In the genomic region with DNA sequence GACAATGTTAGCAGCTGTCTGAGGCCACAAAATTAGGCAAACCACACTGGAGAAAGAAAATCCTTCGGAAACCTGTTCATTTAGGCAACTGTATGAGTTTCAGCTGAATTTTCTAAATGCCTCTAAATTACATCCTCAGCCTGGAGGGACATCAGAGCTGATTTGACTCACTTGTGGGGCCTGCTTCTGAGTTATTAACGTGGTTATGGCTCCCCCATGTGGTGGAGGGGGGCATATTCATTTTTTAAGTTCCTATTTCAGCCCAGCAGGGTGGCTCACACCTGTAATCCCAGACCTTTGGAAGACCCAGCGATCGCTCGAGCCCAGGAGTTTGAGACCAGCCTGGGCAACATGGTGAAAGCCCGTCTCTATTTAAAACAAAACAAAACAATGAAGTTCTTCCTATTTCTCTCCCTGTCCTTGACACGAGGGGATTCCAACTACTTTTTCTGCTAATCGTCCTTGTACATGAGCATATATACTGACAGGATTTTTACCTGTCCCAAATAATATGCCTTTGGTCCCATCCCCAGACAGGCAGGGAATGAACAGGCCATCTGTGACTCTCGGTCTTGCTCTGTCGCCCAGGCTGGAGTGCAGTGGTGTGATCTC, we compare ENCODE assay signal across 8 cellular contexts. TPM values are rescaled to one million over a fixed set of nuclear protein-coding genes. Genes with fewer than 3 reads are reported as not detected.
DNase-seq lines count a peak whose midpoint lies in the region; ATAC-seq and TF ChIP-seq lines count a peak whose summit lies in the region.

No MANE protein-coding gene starts in this region.

- no peak overlapping the region for H3K4me3 ChIP-seq in DND-41 (ENCODE audit: low read depth in 1 of 2, low read length in 2 of 2)
- no peak overlapping the region for H3K4me3 ChIP-seq in fibroblast of pulmonary artery (replicated peaks; ENCODE audit: low read depth, low read length)
- H3K4me3 ChIP-seq in neuronal stem cell (ENCODE audit: low read length in 2 of 2) = no peak overlapping the region
- H3K4me3 ChIP-seq in suprapubic skin = no peak overlapping the region

- H3K79me1 ChIP-seq in neuronal stem cell (ENCODE audit: low read depth, low read length) = peaks cover under 1% of the 10 kb centered on the region

- ATAC-seq in DND-41 (ENCODE audit: insufficient read depth, low read depth) (peak; percentile 89), HG03280 (IDR thresholded peaks at IDR 0.05; ENCODE audit: unreplicated experiment) (no peak)

- H3K4me1 ChIP-seq in DND-41 (ENCODE audit: insufficient read depth, low read length) = no peaks in the 10 kb centered on the region
- peaks cover 0 to 1% of the 10 kb centered on the region in 2 donors for H3K4me1 ChIP-seq in neuronal stem cell (ENCODE audit: control insufficient read depth in 2 of 2, insufficient read depth in 1 of 2, low read depth in 1 of 2, low read length in 2 of 2)
- no peaks in the 10 kb centered on the region for H3K4me1 ChIP-seq in suprapubic skin

- H2BK15ac ChIP-seq in neuronal stem cell (ENCODE audit: low read length) = no peak overlapping the region

- H3K14ac ChIP-seq in neuronal stem cell (ENCODE audit: low read length) = no peak overlapping the region

- H3K36me3 ChIP-seq in DND-41 (ENCODE audit: insufficient read depth, low read length) (no peaks in the 10 kb centered on the region), neuronal stem cell (replicated peaks in 1 of 2; ENCODE audit: control insufficient read depth in 2 of 2, insufficient read depth in 2 of 2, low read length in 2 of 2) (no peaks in the 10 kb centered on the region), suprapubic skin (no peaks in the 10 kb centered on the region)

- no CpG with 5 or more reads among the region's 10 CpGs for WGBS in neuronal stem cell (ENCODE audit: extremely low coverage in 2 of 2, insufficient read length in 2 of 2, insufficient replicate concordance in 1 of 2), 2 donors
- 16% methylated on average over 10 of the region's 10 CpGs for WGBS in suprapubic skin

- peak; percentile 71 for DNase-seq in DND-41
- peak; percentile 78 for DNase-seq in LHCN-M2 (ENCODE audit: low read depth)
- peak; percentile 60 for DNase-seq in RPMI8226
- DNase-seq in activated T-helper 1 cell treated with Interleukin-2 at 50 U/mL for 16 hours (ENCODE audit: low read depth) = peak; percentile 38
- DNase-seq in fibroblast of pulmonary artery (ENCODE audit: low read depth) = peak; percentile 89
- peak; percentile 81 for DNase-seq in neuronal stem cell (ENCODE audit: low spot score)
- DNase-seq in suprapubic skin (ENCODE audit: low spot score in 2 of 2) = no peak

- no peak overlapping the region for H2BK12ac ChIP-seq in neuronal stem cell (ENCODE audit: low read length)

- H2AK5ac ChIP-seq in neuronal stem cell (ENCODE audit: low read depth, low read length) = peak overlapping the region; percentile 5

- no peaks in the 10 kb centered on the region for H3K27me3 ChIP-seq in DND-41 (ENCODE audit: insufficient read depth, low read length, poor library complexity)
- H3K27me3 ChIP-seq in neuronal stem cell (ENCODE audit: control insufficient read depth in 3 of 3, insufficient read depth in 3 of 3, low read depth in 1 of 3, low read length in 3 of 3) = peaks cover 0 to 4% (median 0%) of the 10 kb centered on the region in 3 experiments
- peaks cover 43% of the 10 kb centered on the region for H3K27me3 ChIP-seq in suprapubic skin

- no peak for TF ChIP-seq POLR2A in suprapubic skin (IDR thresholded peaks at IDR 0.05)

- H4K91ac ChIP-seq in neuronal stem cell (ENCODE audit: low read depth, low read length, poor library complexity) = no peak overlapping the region

- H3K23ac ChIP-seq in neuronal stem cell (ENCODE audit: low read depth, low read length, poor library complexity) = no peak overlapping the region

- H3K4ac ChIP-seq in neuronal stem cell (ENCODE audit: low read length) = no peak overlapping the region

- H3K18ac ChIP-seq in neuronal stem cell (ENCODE audit: low read length) = no peak overlapping the region

- H4K20me1 ChIP-seq in DND-41 (ENCODE audit: insufficient read depth, low read length) = no peaks in the 10 kb centered on the region

- no peak overlapping the region for H2BK5ac ChIP-seq in neuronal stem cell (ENCODE audit: low read length)

- TF ChIP-seq EP300 in suprapubic skin (IDR thresholded peaks at IDR 0.05) = no peak

- H3K79me2 ChIP-seq in DND-41 (ENCODE audit: insufficient read depth, low read length) = no peaks in the 10 kb centered on the region

- H3K9me3 ChIP-seq in DND-41 (ENCODE audit: insufficient read depth, low read length, severe bottlenecking) (no peaks in the 10 kb centered on the region), neuronal stem cell (replicated peaks in 1 of 2; ENCODE audit: control insufficient read depth in 2 of 2, insufficient read depth in 1 of 2, low read depth in 1 of 2, low read length in 2 of 2) (peaks cover 0 to 1% of the 10 kb centered on the region in 2 donors), suprapubic skin (no peaks in the 10 kb centered on the region)

- H3K4me2 ChIP-seq in DND-41 (ENCODE audit: insufficient read depth, low read length) = no peak overlapping the region
- no peak overlapping the region for H3K4me2 ChIP-seq in neuronal stem cell (ENCODE audit: insufficient read depth, low read length, poor library complexity, severe bottlenecking)

- H2BK120ac ChIP-seq in neuronal stem cell (ENCODE audit: low read depth, low read length) = no peak overlapping the region

- no peak overlapping the region for H3K9ac ChIP-seq in DND-41 (ENCODE audit: low read depth, low read length)
- H3K9ac ChIP-seq in neuronal stem cell (ENCODE audit: low read depth, low read length, poor library complexity) = no peak overlapping the region

- no peak overlapping the region for H3K27ac ChIP-seq in DND-41 (ENCODE audit: low read length)
- H3K27ac ChIP-seq in neuronal stem cell (replicated peaks; ENCODE audit: low read length) = no peak overlapping the region
- no peak overlapping the region for H3K27ac ChIP-seq in suprapubic skin

- H4K8ac ChIP-seq in neuronal stem cell (ENCODE audit: low read depth, low read length) = no peak overlapping the region

- TF ChIP-seq CTCF in DND-41 (IDR thresholded peaks at IDR 0.05; ENCODE audit: borderline replicate concordance, extremely low read depth, low read length, poor library complexity, severe bottlenecking) (peak; percentile 90), fibroblast of pulmonary artery (IDR thresholded peaks at IDR 0.05; ENCODE audit: low read length, missing control alignments) (peak; percentile 78), suprapubic skin (IDR thresholded peaks at IDR 0.05) (peak; percentile 70 to 97)

- no peak overlapping the region for H2AFZ ChIP-seq in DND-41 (ENCODE audit: low read depth, low read length)
- H2AFZ ChIP-seq in neuronal stem cell (ENCODE audit: low read length) = no peak overlapping the region

RNA-seq across cellular contexts. Expression of a gene that starts 31.5 kb away (rescaled TPM):
- not detected in 2 replicates for total RNA-seq in LHCN-M2 (2014; rRNA removed)
- polyA plus RNA-seq in LHCN-M2 (2012) = 0.05 TPM
- polyA plus RNA-seq in neuronal stem cell (2013, experiment 1 of 2) = 26.2 TPM
- polyA plus RNA-seq in neuronal stem cell (2013, experiment 2 of 2) = 28.6 TPM
- 10 to 100 TPM in 2 of 4 donors, 1 to 10 TPM in 2; 6.6 to 30.0 (median 18.5) TPM for total RNA-seq in suprapubic skin

RNA-seq across cellular contexts. Expression of a gene that starts 35.8 kb away (rescaled TPM):
- not detected in 2 replicates for total RNA-seq in LHCN-M2 (2014; rRNA removed)
- polyA plus RNA-seq in LHCN-M2 (2012) = not detected
- polyA plus RNA-seq in neuronal stem cell (2013, experiment 1 of 2) = not detected
- polyA plus RNA-seq in neuronal stem cell (2013, experiment 2 of 2) = not detected
- total RNA-seq in suprapubic skin = not detected

Comparison
In these comparisons a context has a peak if more than half of its experiments do, and no peak if none do; other contexts are left out.
1. DNase-seq: peak in DND-41 (single experiment), LHCN-M2 (single experiment), RPMI8226 (single experiment), activated T-helper 1 cell treated with Interleukin-2 at 50 U/mL for 16 hours (single experiment), fibroblast of pulmonary artery (single experiment) and neuronal stem cell (single experiment); none in suprapubic skin (0 of 2).
2. Peak in every context shown above with its lines, with median percentiles within 50 percentile points of each other: CTCF ChIP-seq.